Comparison of ENCODE assay signal across 24 cellular contexts in the genomic region with DNA sequence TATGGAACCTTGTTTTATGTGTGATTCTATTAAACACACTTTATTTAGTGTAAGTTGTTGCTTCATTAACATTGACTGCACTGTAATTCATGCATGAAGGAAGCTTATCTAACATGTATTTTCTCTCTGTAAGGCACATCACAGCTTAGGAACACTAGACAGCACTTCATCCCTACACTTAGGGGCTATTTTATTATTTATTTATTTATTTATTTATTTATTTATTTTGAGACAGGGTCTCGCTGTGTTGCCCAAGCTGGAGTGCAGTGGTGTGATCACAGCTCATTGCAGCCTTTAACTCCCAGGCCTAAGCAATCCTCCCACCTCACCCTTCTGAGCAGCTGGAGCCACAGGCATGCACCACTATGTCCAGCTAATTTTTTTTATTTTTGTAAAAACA. TPM values are rescaled to one million over a fixed set of nuclear protein-coding genes. Genes with fewer than 3 reads are reported as not detected.
"Had no signal": no experiment of that assay in that cellular context is flagged by ENCODE, and none has a peak within 500 bp of the region (broad histone marks: within the 10 kb centered on the region; RNA-seq: fewer than 3 reads in every experiment).

No MANE protein-coding gene starts in this region.

- H3K9me3 ChIP-seq: MG63, SK-N-SH had no signal

- H3K9ac ChIP-seq: SK-N-SH had no signal

- H3K27me3 ChIP-seq: MG63 had no signal

- FAIRE-seq: HepG2, RCC 7860 had no signal

- DNase-seq: IMR-90, Karpas-422, KG1, MG63, NCI-H1092, NCI-H1105 treated with DMSO at 0.1 percent for 48 hours, NCI-H1417 treated with DMSO at 0.1 percent for 48 hours, NCI-H187, NCI-H2029, NCI-H2081 treated with DMSO at 0.1 percent for 48 hours, NCI-H2171, NCI-H226, NCI-H446, NCI-H510A, NCI-H524 treated with DMSO at 0.1 percent for 48 hours, NCI-H69, NCI-H774, RPMI8226, SHP77, SK-N-SH, SW 1271 had no signal

- ATAC-seq: HepG2 had no signal

- H3K36me3 ChIP-seq: MG63 had no signal

- H3K4me2 ChIP-seq: SK-N-SH had no signal

- H3K4me3 ChIP-seq: MG63 had no signal

RNA-seq across cellular contexts. Expression of a gene that starts 30.7 kb away (rescaled TPM):
- total RNA-seq: HepG2, IMR-90, SK-MEL-5 had no signal
